In genomic region chr5:59548807-59549357, GRCh38 we compare ENCODE assay signal across 16 cellular contexts.
DNase-seq lines count a peak whose midpoint lies in the region; ATAC-seq and TF ChIP-seq lines count a peak whose summit lies in the region.
"Had no signal": no experiment of that assay in that cellular context is flagged by ENCODE, and none has a peak within 500 bp of the region (broad histone marks: within the 10 kb centered on the region; RNA-seq: fewer than 3 reads in every experiment).

No MANE protein-coding gene starts in this region.

- H3K4me1 ChIP-seq in left lung = no peaks in the 10 kb centered on the region

- H3K4me3 ChIP-seq in left lung (no peak overlapping the region), WERI-Rb-1 (ENCODE audit: low read depth, low read length) (no peak overlapping the region)
- H3K4me3 ChIP-seq: cardiac muscle cell, GM12878, GM23248 had no signal

- DNase-seq in NCI-H1105 treated with DMSO at 0.1 percent for 48 hours (lab: John Stamatoyannopoulos, UW) (peak; percentile 95), NCI-H748 (lab: John Stamatoyannopoulos, UW; ENCODE audit: unreplicated experiment) (peak; percentile 97), left lung (no peak), SK-N-DZ (ENCODE audit: low spot score) (no peak), endothelial cell (ENCODE audit: low spot score) (no peak), WERI-Rb-1 (no peak)
- DNase-seq: activated naive CD4-positive, alpha-beta T cell treated with anti-CD3 and anti-CD28 coated beads for 36 hours; DND-41; GM23248; posterior cingulate gyrus; stimulated activated CD4-positive, alpha-beta T cell treated with anti-CD3 and anti-CD28 coated beads, Interleukin-1b, Interleukin-23, amount 100 ng/mL, for 48 hours; T-helper 9 cell had no signal

- H3K27ac ChIP-seq in C4-2B = peak overlapping the region; percentile 62; the same call in 1 of the 2 replicates
- peak overlapping the region; percentile 51 to 76 for H3K27ac ChIP-seq in left lung
- no peak overlapping the region for H3K27ac ChIP-seq in WERI-Rb-1
- H3K27ac ChIP-seq: cardiac muscle cell, GM23248 had no signal

- no peaks in the 10 kb centered on the region for H3K27me3 Mint-ChIP-seq in endothelial cell (ENCODE audit: unreplicated experiment)

- H3K27me3 ChIP-seq in left lung = no peaks in the 10 kb centered on the region
- no peaks in the 10 kb centered on the region for H3K27me3 ChIP-seq in WERI-Rb-1 (ENCODE audit: insufficient read depth, low read depth, severe bottlenecking)
- H3K27me3 ChIP-seq: cardiac muscle cell had no signal

- H3K4me1 Mint-ChIP-seq in endothelial cell (ENCODE audit: unreplicated experiment) = no peaks in the 10 kb centered on the region

- no peaks in the 10 kb centered on the region for H3K9me3 ChIP-seq in left lung
- no peaks in the 10 kb centered on the region for H3K9me3 ChIP-seq in WERI-Rb-1 (ENCODE audit: severe bottlenecking)

- TF ChIP-seq CTCF in C4-2B (conservative IDR thresholded peaks at IDR 0.05) = peak; percentile 2; the same call in 1 of the 2 replicates
- no peak for TF ChIP-seq CTCF in left lung (IDR thresholded peaks at IDR 0.05)
- TF ChIP-seq CTCF in endothelial cell (IDR thresholded peaks at IDR 0.05; ENCODE audit: unreplicated experiment) = no peak
- TF ChIP-seq CTCF in WERI-Rb-1 (IDR thresholded peaks at IDR 0.05; ENCODE audit: low read depth, low read length) = no peak

- intact Hi-C loops in left lung (cut with DNase I) = no loop called here

- no peak overlapping the region for H3K4me3 Mint-ChIP-seq in endothelial cell (ENCODE audit: unreplicated experiment)
- H3K4me3 Mint-ChIP-seq: activated naive CD4-positive, alpha-beta T cell treated with anti-CD3 and anti-CD28 coated beads for 36 hours had no signal

- H3K36me3 ChIP-seq in left lung (no peaks in the 10 kb centered on the region), WERI-Rb-1 (no peaks in the 10 kb centered on the region)
- H3K36me3 ChIP-seq: cardiac muscle cell had no signal

- no peak overlapping the region for H3K27ac Mint-ChIP-seq in endothelial cell (ENCODE audit: unreplicated experiment)
- H3K27ac Mint-ChIP-seq: activated naive CD4-positive, alpha-beta T cell treated with anti-CD3 and anti-CD28 coated beads for 36 hours had no signal

- H3K9me3 Mint-ChIP-seq in endothelial cell (ENCODE audit: unreplicated experiment) = no peaks in the 10 kb centered on the region
- H3K9me3 Mint-ChIP-seq: activated naive CD4-positive, alpha-beta T cell treated with anti-CD3 and anti-CD28 coated beads for 36 hours had no signal

- no peaks in the 10 kb centered on the region for H3K36me3 Mint-ChIP-seq in endothelial cell (ENCODE audit: low read depth, unreplicated experiment)

- peak; percentile 89 for ATAC-seq in left lung
- no peak for ATAC-seq in GM18858 (IDR thresholded peaks at IDR 0.05; ENCODE audit: unreplicated experiment)
- ATAC-seq: GM12878 had no signal

Comparison
In these comparisons a context has a peak if more than half of its experiments do, and no peak if none do; other contexts are left out.
1. DNase-seq: peak in NCI-H1105 treated with DMSO at 0.1 percent for 48 hours (single experiment) and NCI-H748 (single experiment); none in left lung (0 of 2), SK-N-DZ (single experiment), endothelial cell (single experiment) and WERI-Rb-1 (single experiment).